ENCODE assay signal across 8 cellular contexts in the genomic region with DNA sequence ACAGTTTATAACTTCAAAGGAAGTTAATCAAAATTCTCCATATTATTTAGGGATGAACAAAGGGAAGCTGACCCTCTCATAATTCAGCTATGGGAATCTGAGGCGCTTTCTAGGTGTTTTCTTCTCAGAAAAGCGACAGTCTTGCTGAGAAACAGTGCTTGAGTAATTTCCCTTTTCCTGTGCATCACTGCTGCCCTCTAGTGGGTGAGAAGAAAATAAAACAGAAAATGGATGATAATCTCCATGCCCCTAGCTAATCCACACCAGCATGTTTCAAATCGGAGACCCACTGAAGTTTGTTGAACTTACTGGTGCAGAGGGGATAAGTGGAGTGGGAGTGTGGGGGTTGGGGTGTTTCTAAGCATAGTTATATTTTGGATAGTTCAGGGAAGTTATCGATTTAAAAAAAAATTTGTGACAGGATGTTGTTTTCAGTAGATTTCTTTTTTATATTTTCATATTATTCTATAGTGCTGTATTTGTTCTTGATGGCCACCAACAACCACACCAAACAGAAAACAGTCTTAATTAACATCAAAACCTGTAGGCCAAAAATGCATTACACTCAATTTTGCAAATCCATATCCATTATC. TPM values are rescaled to one million over a fixed set of nuclear protein-coding genes. Genes with fewer than 3 reads are reported as not detected.
DNase-seq lines count a peak whose midpoint lies in the region; ATAC-seq, FAIRE-seq and TF ChIP-seq lines count a peak whose summit lies in the region.

No MANE protein-coding gene starts in this region.

- no peak overlapping the region for H2AFZ ChIP-seq in fibroblast of lung (ENCODE audit: low read length)

- H3K4me1 ChIP-seq in fibroblast of lung (ENCODE audit: control insufficient read depth, extremely low read depth, insufficient read depth, low read length), result no peaks in the 10 kb centered on the region

- H3K36me3 Mint-ChIP-seq in neural crest cell (ENCODE audit: low read depth), result peaks cover 12% of the 10 kb centered on the region

- peak; percentile 84 for TF ChIP-seq CTCF in D721Med (IDR thresholded peaks at IDR 0.05; ENCODE audit: insufficient read depth, missing control alignments)
- TF ChIP-seq CTCF in GM20000 (IDR thresholded peaks at IDR 0.05; ENCODE audit: extremely low read depth, missing control alignments), result peak; percentile 65
- TF ChIP-seq CTCF in fibroblast of lung (conservative IDR thresholded peaks at IDR 0.05 in 1 of 2, IDR thresholded peaks at IDR 0.05 in 1 of 2; ENCODE audit: low read depth in 1 of 2, low read length in 2 of 2), result peak; percentile 80 to 81
- TF ChIP-seq CTCF in neural crest cell (conservative IDR thresholded peaks at IDR 0.05), result peak; percentile 86

- ATAC-seq in GM19324 (IDR thresholded peaks at IDR 0.05; ENCODE audit: low FRiP score, unreplicated experiment), result no peak

- H3K9me3 Mint-ChIP-seq in neural crest cell, result peaks cover 2% of the 10 kb centered on the region

- peaks cover 18% of the 10 kb centered on the region for H3K4me1 Mint-ChIP-seq in neural crest cell

- H3K27me3 ChIP-seq in fibroblast of lung (ENCODE audit: control insufficient read depth, insufficient read depth, low read length) (no peaks in the 10 kb centered on the region), MG63 (no peaks in the 10 kb centered on the region)

- H3K9me3 ChIP-seq in fibroblast of lung (ENCODE audit: control insufficient read depth, insufficient read depth, low read depth, low read length) (no peaks in the 10 kb centered on the region), MG63 (no peaks in the 10 kb centered on the region)

- H4K20me1 ChIP-seq in fibroblast of lung (ENCODE audit: control insufficient read depth, extremely low read depth, insufficient read depth, low read length), result no peaks in the 10 kb centered on the region

- no peaks in the 10 kb centered on the region for H3K27me3 Mint-ChIP-seq in neural crest cell (ENCODE audit: low read depth)

- no peak for FAIRE-seq in D721Med (lab: Jason Lieb, UNC)
- FAIRE-seq in TTC549 (lab: Jason Lieb, UNC), result peak; percentile 68

- H3K9ac ChIP-seq in fibroblast of lung (ENCODE audit: insufficient read depth, low read length), result no peak overlapping the region

- H3K4me3 ChIP-seq in fibroblast of lung (replicated peaks in 1 of 4; ENCODE audit: control extremely low read depth in 1 of 4, insufficient read depth in 1 of 4, low read depth in 3 of 4, low read length in 4 of 4), result peak overlapping the region in 1 of 4 experiments; percentile 16
- no peak overlapping the region for H3K4me3 ChIP-seq in MG63

- no peak overlapping the region for H3K27ac Mint-ChIP-seq in neural crest cell (ENCODE audit: unreplicated experiment)

- H3K27ac ChIP-seq in fibroblast of lung (ENCODE audit: insufficient read depth, low read length), result no peak overlapping the region

- H3K4me3 Mint-ChIP-seq in neural crest cell, result no peak overlapping the region

- H3K36me3 ChIP-seq in fibroblast of lung (ENCODE audit: control insufficient read depth, insufficient read depth, low read length) (no peaks in the 10 kb centered on the region), MG63 (no peaks in the 10 kb centered on the region)

- peak; percentile 43 for DNase-seq in D721Med (ENCODE audit: insufficient read length, low spot score)
- peak; percentile 76 for DNase-seq in GM20000 (ENCODE audit: low spot score)
- DNase-seq in NCI-H146 (lab: John Stamatoyannopoulos, UW), result peak; percentile 57
- DNase-seq in fibroblast of lung (ENCODE audit: low read depth in 2 of 2), result peak; percentile 40 to 72
- DNase-seq in neural crest cell (ENCODE audit: low read depth, low spot score), result peak; percentile 39
- no peak for DNase-seq in MG63

- H3K4me2 ChIP-seq in fibroblast of lung (ENCODE audit: extremely low read depth, insufficient read depth, low read length), result peak overlapping the region; percentile 13

- H3K79me2 ChIP-seq in fibroblast of lung (ENCODE audit: control insufficient read depth, insufficient read depth, low read length), result no peaks in the 10 kb centered on the region

RNA-seq across cellular contexts. Expression of a gene that starts 21.4 kb away (rescaled TPM):
- total RNA-seq in fibroblast of lung (under 0.01 and 0.51 TPM in 2 replicates), neural crest cell (7.6 and 8.5 TPM in 2 replicates)
- polyA plus RNA-seq in fibroblast of lung, result 0.06 and 0.10 TPM in 2 replicates
- not detected in 2 replicates for polyA plus RNA-seq in fibroblast of lung (2012)
- not detected in 2 replicates for polyA minus RNA-seq in fibroblast of lung (ENCODE audit: low replicate concordance)
- 0.57 and 0.63 TPM in 2 replicates for total RNA-seq in MG63 (2014; rRNA removed; shearing (Covaris generic); ENCODE audit: low replicate concordance)

RNA-seq across cellular contexts. Expression of a gene that starts 51.2 kb away (rescaled TPM):
- total RNA-seq in fibroblast of lung, result under 0.01 and 0.17 TPM in 2 replicates
- 0.03 TPM in 1 of 2 replicates, not detected in the other for polyA plus RNA-seq in fibroblast of lung
- polyA plus RNA-seq in fibroblast of lung (2012), result not detected in 2 replicates
- polyA minus RNA-seq in fibroblast of lung (ENCODE audit: low replicate concordance), result not detected in 2 replicates
- 0.37 and 0.52 TPM in 2 replicates for total RNA-seq in neural crest cell
- 0.16 TPM in 1 of 2 replicates, not detected in the other for total RNA-seq in MG63 (2014; rRNA removed; shearing (Covaris generic); ENCODE audit: low replicate concordance)

RNA-seq across cellular contexts. Expression of a gene that starts 55.7 kb away (rescaled TPM):
- total RNA-seq in fibroblast of lung (not detected in 2 replicates), neural crest cell (0.43 and 0.44 TPM in 2 replicates)
- not detected in 2 replicates for polyA plus RNA-seq in fibroblast of lung
- not detected in 2 replicates for polyA plus RNA-seq in fibroblast of lung (2012)
- not detected in 2 replicates for polyA minus RNA-seq in fibroblast of lung (ENCODE audit: low replicate concordance)
- not detected in 2 replicates for total RNA-seq in MG63 (2014; rRNA removed; shearing (Covaris generic); ENCODE audit: low replicate concordance)
